Comparison of ENCODE assay signal across 12 cellular contexts in genomic region chr1:33161061-33161681, GRCh38. TPM values are rescaled to one million over a fixed set of nuclear protein-coding genes. Genes with fewer than 3 reads are reported as not detected.
DNase-seq lines count a peak whose midpoint lies in the region; ATAC-seq and FAIRE-seq lines count a peak whose summit lies in the region.
"Had no signal": no experiment of that assay in that cellular context is flagged by ENCODE, and none has a peak within 500 bp of the region (broad histone marks: within the 10 kb centered on the region; RNA-seq: fewer than 3 reads in every experiment).

No MANE protein-coding gene starts in this region.

- WGBS in mesenchymal stem cell = 82% methylated on average over 25 of the region's 25 CpGs

- H2BK5ac ChIP-seq in mesenchymal stem cell (ENCODE audit: low read depth, low read length, poor library complexity, severe bottlenecking) = peak overlapping the region; percentile 84

- H3K9ac ChIP-seq in mesenchymal stem cell (ENCODE audit: low read length) (no peak overlapping the region), Karpas-422 (ENCODE audit: low read length) (no peak overlapping the region)
- H3K9ac ChIP-seq: KMS-11 had no signal

- H3K9me3 ChIP-seq in mesenchymal stem cell (ENCODE audit: control insufficient read depth, low read length) = no peaks in the 10 kb centered on the region
- no peaks in the 10 kb centered on the region for H3K9me3 ChIP-seq in Karpas-422 (ENCODE audit: low read length)

- H3K4me3 ChIP-seq in mesenchymal stem cell (ENCODE audit: insufficient read depth in 1 of 2, low read depth in 1 of 2, low read length in 2 of 2) (no peak overlapping the region), Karpas-422 (ENCODE audit: low read length) (no peak overlapping the region)

- no peak overlapping the region for H3K4me2 ChIP-seq in mesenchymal stem cell (ENCODE audit: low read length, poor library complexity, severe bottlenecking)
- H3K4me2 ChIP-seq in Karpas-422 (ENCODE audit: low read depth, low read length, poor library complexity, severe bottlenecking) = no peak overlapping the region
- H3K4me2 ChIP-seq: KMS-11 had no signal

- no peaks in the 10 kb centered on the region for H4K20me1 ChIP-seq in Karpas-422 (ENCODE audit: insufficient read depth, low read depth, low read length)

- H3K4me1 ChIP-seq in mesenchymal stem cell (ENCODE audit: control insufficient read depth, insufficient read depth, low read depth, low read length) (peaks cover 54% of the 10 kb centered on the region), Karpas-422 (ENCODE audit: low read length) (no peaks in the 10 kb centered on the region)

- H2BK120ac ChIP-seq in mesenchymal stem cell (ENCODE audit: low read depth, low read length) = no peak overlapping the region

- peak overlapping the region; percentile 95 for H3K27ac ChIP-seq in mesenchymal stem cell (ENCODE audit: low read length, poor library complexity, severe bottlenecking)
- H3K27ac ChIP-seq in Karpas-422 (ENCODE audit: low read length) = no peak overlapping the region
- H3K27ac ChIP-seq: KMS-11 had no signal

- H3K4ac ChIP-seq in mesenchymal stem cell (ENCODE audit: low read depth in 1 of 2, low read length in 2 of 2) = no peak overlapping the region

- H3K18ac ChIP-seq in mesenchymal stem cell (ENCODE audit: low read depth in 1 of 2, low read length in 2 of 2) = peak overlapping the region in 1 of 2 experiments; percentile 37

- no peak overlapping the region for H2BK15ac ChIP-seq in mesenchymal stem cell (ENCODE audit: low read depth, poor library complexity, severe bottlenecking)

- H4K8ac ChIP-seq in mesenchymal stem cell (ENCODE audit: low read length) = peak overlapping the region; percentile 15

- no peak overlapping the region for H3K14ac ChIP-seq in mesenchymal stem cell (ENCODE audit: low read length in 2 of 2)

- H3K36me3 ChIP-seq in mesenchymal stem cell (ENCODE audit: control insufficient read depth in 1 of 2, insufficient read depth in 2 of 2, low read depth in 1 of 2, low read length in 2 of 2) (peaks cover 19 to 52% of the 10 kb centered on the region in 2 experiments), Karpas-422 (ENCODE audit: insufficient read depth, low read length) (peaks cover 6% of the 10 kb centered on the region; the same call in 1 of the 2 replicates)

- ATAC-seq in HG02798 (IDR thresholded peaks at IDR 0.05; ENCODE audit: poor library complexity, unreplicated experiment) = no peak
- ATAC-seq: HCT116 had no signal

- H3K79me2 ChIP-seq in Karpas-422 (ENCODE audit: low read length) = no peaks in the 10 kb centered on the region

- peak overlapping the region; percentile 69 for H4K91ac ChIP-seq in mesenchymal stem cell (ENCODE audit: low read length)

- FAIRE-seq in RCC 7860 (lab: Jason Lieb, UNC) = no peak

- H3K23ac ChIP-seq in mesenchymal stem cell (ENCODE audit: low read length in 2 of 2) = no peak overlapping the region

- H3K9me2 ChIP-seq in Karpas-422 (replicated peaks; ENCODE audit: insufficient read depth, low read length) = no peaks in the 10 kb centered on the region

- H2AFZ ChIP-seq in mesenchymal stem cell (ENCODE audit: low read depth, low read length) = no peak overlapping the region
- H2AFZ ChIP-seq in Karpas-422 (ENCODE audit: low read length) = no peak overlapping the region

- H2BK12ac ChIP-seq in mesenchymal stem cell (ENCODE audit: low read length in 2 of 2) = peak overlapping the region; percentile 11 to 31

- peaks cover 0 to 5% of the 10 kb centered on the region in 2 experiments for H3K27me3 ChIP-seq in mesenchymal stem cell (ENCODE audit: control insufficient read depth in 1 of 2, insufficient read depth in 1 of 2, low read length in 2 of 2)
- no peaks in the 10 kb centered on the region for H3K27me3 ChIP-seq in Karpas-422 (ENCODE audit: low read length)

- H2AK5ac ChIP-seq in mesenchymal stem cell (ENCODE audit: low read length, severe bottlenecking) = peak overlapping the region; percentile 100

- peaks cover 12% of the 10 kb centered on the region for H3K79me1 ChIP-seq in mesenchymal stem cell (replicated peaks; ENCODE audit: low read length, poor library complexity, severe bottlenecking)

- peak in 13 of 14 donors; percentile 28 to 84 (median 63) for DNase-seq in C1 segment of cervical spinal cord (lab: John Stamatoyannopoulos, UW)
- DNase-seq in NCI-H2227 (lab: John Stamatoyannopoulos, UW; ENCODE audit: unreplicated experiment) = peak; percentile 96
- DNase-seq in dermis microvascular lymphatic vessel endothelial cell (ENCODE audit: low read depth in 2 of 2) = peak; percentile 16 to 65
- no peak for DNase-seq in mesenchymal stem cell
- DNase-seq in Karpas-422 = no peak
- DNase-seq in RCC 7860 (ENCODE audit: low spot score) = no peak
- no peak for DNase-seq in D341Med (ENCODE audit: low spot score)
- DNase-seq: activated CD8-positive, alpha-beta memory T cell treated with anti-CD3 and anti-CD28 coated beads, Interleukin-2, amount 50 U/mL, for 48 hours; effector memory CD4-positive, alpha-beta T cell had no signal

RNA-seq across cellular contexts. Expression of gene TRIM62, which starts 20.7 kb away (rescaled TPM):
- total RNA-seq in dermis microvascular lymphatic vessel endothelial cell = 1.7 and 3.2 TPM in 2 replicates
- 10.9 TPM for polyA plus RNA-seq in mesenchymal stem cell (2013, experiment 1 of 2)
- polyA plus RNA-seq in mesenchymal stem cell (2013, experiment 2 of 2) = 10.9 TPM
- 9.1 and 18.7 TPM in 2 replicates for total RNA-seq in Karpas-422 (2014; rRNA removed; shearing (Covaris generic); ENCODE audit: low replicate concordance)

Comparison
In these comparisons a context has a peak if more than half of its experiments do, and no peak if none do; other contexts are left out.
1. DNase-seq: peak in C1 segment of cervical spinal cord (13 of 14), NCI-H2227 (single experiment) and dermis microvascular lymphatic vessel endothelial cell (2 of 2); none in mesenchymal stem cell (single experiment), Karpas-422 (single experiment), RCC 7860 (single experiment) and D341Med (single experiment).